In the genomic region with DNA sequence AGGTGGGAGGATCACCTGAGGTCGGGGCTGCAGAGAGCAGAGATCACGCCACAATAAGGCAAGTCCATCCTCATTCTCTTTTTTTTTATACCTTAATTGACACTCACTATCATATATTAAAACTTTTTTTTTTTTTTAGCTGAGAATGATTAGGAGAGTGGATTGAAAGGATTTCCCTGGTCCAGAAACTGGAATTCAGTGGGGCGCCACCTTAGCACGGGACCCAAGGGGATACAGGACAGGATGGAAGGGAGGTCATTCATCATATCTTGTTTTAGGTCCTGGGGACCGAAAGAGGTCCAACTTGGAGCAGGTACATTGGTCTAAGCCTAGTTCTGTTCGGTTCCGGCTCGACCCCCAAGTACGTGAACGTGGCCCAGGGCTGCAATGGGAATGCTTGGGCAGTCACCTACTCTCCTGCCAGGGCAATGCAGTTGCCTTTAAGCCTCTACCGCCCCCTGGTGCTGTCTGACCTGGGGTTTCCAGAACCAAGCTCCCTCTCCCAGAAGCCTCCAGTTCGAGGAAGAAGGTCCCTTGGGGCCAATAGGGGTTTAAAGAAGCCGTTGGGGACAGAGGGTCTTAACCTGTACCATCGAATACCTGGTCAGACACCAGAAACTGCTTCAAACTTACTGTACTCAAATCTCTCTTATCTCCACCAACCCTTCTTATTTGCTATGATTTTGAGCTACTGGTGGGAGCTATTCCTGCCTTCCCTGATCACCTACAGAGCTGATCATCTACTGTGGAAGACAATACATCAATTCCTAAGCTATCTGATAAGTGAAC, we compare ENCODE assay signal across 7 cellular contexts. TPM values are rescaled to one million over a fixed set of nuclear protein-coding genes. Genes with fewer than 3 reads are reported as not detected.
DNase-seq lines count a peak whose midpoint lies in the region; ATAC-seq, FAIRE-seq and TF ChIP-seq lines count a peak whose summit lies in the region.

No MANE protein-coding gene starts in this region.

- H3K9me3 Mint-ChIP-seq in nephron: peaks cover 13% of the 10 kb centered on the region

- H4K20me1 ChIP-seq in endothelial cell of umbilical vein (replicated peaks; ENCODE audit: control insufficient read depth, extremely low read depth, insufficient read depth, low read length): no peaks in the 10 kb centered on the region

- no peaks in the 10 kb centered on the region for H3K9me3 ChIP-seq in endothelial cell of umbilical vein (replicated peaks; ENCODE audit: control insufficient read depth, insufficient read depth, low read length)
- H3K9me3 ChIP-seq in uterus: peaks cover 0 to 5% of the 10 kb centered on the region in 2 donors

- no peaks in the 10 kb centered on the region for H3K79me2 ChIP-seq in endothelial cell of umbilical vein (ENCODE audit: control insufficient read depth, insufficient read depth, low read length)

- POLR2A ChIA-PET in endothelial cell of umbilical vein (lab: Charles Lee): no interaction called here

- TF ChIP-seq POLR2A in GM12891 (IDR thresholded peaks at IDR 0.05; ENCODE audit: low read depth, low read length): no peak
- no peak for TF ChIP-seq POLR2A in endothelial cell of umbilical vein (IDR thresholded peaks at IDR 0.05; ENCODE audit: low read depth, low read length)
- TF ChIP-seq POLR2A in uterus (IDR thresholded peaks at IDR 0.05): no peak

- ATAC-seq in GM18520 (IDR thresholded peaks at IDR 0.05; ENCODE audit: unreplicated experiment): no peak

- no peak overlapping the region for H3K27ac Mint-ChIP-seq in nephron

- H3K9ac ChIP-seq in endothelial cell of umbilical vein (replicated peaks; ENCODE audit: extremely low read depth, insufficient read depth, low read length): no peak overlapping the region

- H3K4me1 ChIP-seq in endothelial cell of umbilical vein (ENCODE audit: control insufficient read depth, extremely low read depth, insufficient read depth, low read length): no peaks in the 10 kb centered on the region
- H3K4me1 ChIP-seq in uterus: no peaks in the 10 kb centered on the region

- H3K36me3 ChIP-seq in endothelial cell of umbilical vein (ENCODE audit: control insufficient read depth in 2 of 2, extremely low read depth in 1 of 2, insufficient read depth in 2 of 2, low read length in 2 of 2): no peaks in the 10 kb centered on the region
- no peaks in the 10 kb centered on the region for H3K36me3 ChIP-seq in uterus

- H3K27ac ChIP-seq in endothelial cell of umbilical vein (ENCODE audit: insufficient read depth, low read depth, low read length) (no peak overlapping the region), uterus (no peak overlapping the region)

- FAIRE-seq in GM12891 (lab: Jason Lieb, UNC): peak; percentile 78
- peak; percentile 79 for FAIRE-seq in endothelial cell of umbilical vein (lab: Jason Lieb, UNC)

- peaks cover 8% of the 10 kb centered on the region for H3K27me3 Mint-ChIP-seq in nephron (ENCODE audit: low read depth)

- intact Hi-C loops in endothelial cell of umbilical vein (cut with micrococcal nuclease): loop anchor here (1.0 kb wide), 2 partner anchors 123 to 313 kb away; no protein-coding TSS in a partner anchor
- intact Hi-C loops in uterus (cut with DNase I; ENCODE audit: low total_unique reads): no loop called here

- no peaks in the 10 kb centered on the region for H3K4me1 Mint-ChIP-seq in nephron

- TF ChIP-seq CTCF in endothelial cell of umbilical vein (IDR thresholded peaks at IDR 0.05; ENCODE audit: extremely low read depth in 1 of 2, insufficient read depth in 1 of 2, low read depth in 1 of 2, low read length in 2 of 2) (peak; percentile 55 to 81), nephron (IDR thresholded peaks at IDR 0.05; ENCODE audit: unreplicated experiment in 3 of 3) (peak in 2 of 3 experiments; percentile 27 to 31), uterus (IDR thresholded peaks at IDR 0.05) (peak in 2 of 4 experiments; percentile 34 to 35)

- H3K36me3 Mint-ChIP-seq in nephron (ENCODE audit: low read depth): no peaks in the 10 kb centered on the region

- peak overlapping the region; percentile 68 for H2AFZ ChIP-seq in endothelial cell of umbilical vein (ENCODE audit: low read depth, low read length)

- dilution Hi-C loops in endothelial cell of umbilical vein (cut with MboI; ENCODE audit: extremely low pct_ligation_motif_present, low sequenced_read_pairs): no loop called here

- CTCF ChIA-PET in endothelial cell of umbilical vein (lab: Charles Lee): interaction anchor here (0.5 to 2.5 kb wide), 99 partner anchors 9 to 677 kb away, joined by 3 to 86 read pairs (median 4); partner anchors contain the start of genes DBF4B, FAM171A2, FZD2 and GPATCH8

- H3K9me1 ChIP-seq in endothelial cell of umbilical vein (replicated peaks; ENCODE audit: control insufficient read depth, extremely low read depth, insufficient read depth, low read length): no peaks in the 10 kb centered on the region

- BruUV-seq in endothelial cell of umbilical vein (replicated peaks; lab: Mats Ljungman, UMichigan): no TSS peak

- H3K4me3 ChIP-seq in endothelial cell of umbilical vein (replicated peaks in 1 of 3; ENCODE audit: insufficient read depth in 1 of 3, low read depth in 1 of 3, low read length in 3 of 3) (no peak overlapping the region), uterus (no peak overlapping the region)

- H3K4me2 ChIP-seq in endothelial cell of umbilical vein (ENCODE audit: insufficient read depth, low read length): no peak overlapping the region

- no peak overlapping the region for H3K4me3 Mint-ChIP-seq in nephron

- DNase-seq in GM12891 (ENCODE audit: insufficient read length, low spot score): peak; percentile 65
- peak; percentile 13 for DNase-seq in NCI-H2107 (lab: John Stamatoyannopoulos, UW)
- DNase-seq in activated CD4-positive, alpha-beta T cell treated with anti-CD3 and anti-CD28 coated beads, Interleukin-2, amount 50 U/mL, for 24 hours (ENCODE audit: low read depth in 1 of 2, low spot score in 1 of 2): peak; percentile 21 to 44
- peak; percentile 73 for DNase-seq in endothelial cell of umbilical vein (ENCODE audit: low read depth, low spot score)
- peak; percentile 25 to 33 for DNase-seq in uterus

- H3K27me3 ChIP-seq in endothelial cell of umbilical vein (ENCODE audit: control insufficient read depth in 2 of 2, insufficient read depth in 2 of 2, low read length in 2 of 2) (no peaks in the 10 kb centered on the region), uterus (no peaks in the 10 kb centered on the region)

TF ChIP-seq in GM12891, 5 proteins besides CTCF, POLR2A, EP300 and RAD21:
- no peak for TF ChIP-seq SPI1 (IDR thresholded peaks at IDR 0.05; ENCODE audit: low read depth, low read length)
- no peak for TF ChIP-seq PAX5 (IDR thresholded peaks at IDR 0.05; ENCODE audit: insufficient read depth, low read length, severe bottlenecking)
- no peak for TF ChIP-seq POLR2AphosphoS5 (IDR thresholded peaks at IDR 0.05; ENCODE audit: low read depth, low read length)
- no peak for TF ChIP-seq POU2F2 (IDR thresholded peaks at IDR 0.05; ENCODE audit: low read depth, low read length)
- TF ChIP-seq TAF1 (IDR thresholded peaks at IDR 0.05; ENCODE audit: low read depth, low read length): no peak
TF ChIP-seq in GM12891: peak in this region for 0.

TF ChIP-seq in endothelial cell of umbilical vein, 7 proteins besides CTCF, POLR2A, EP300 and RAD21:
- TF ChIP-seq MYC (IDR thresholded peaks at IDR 0.05; ENCODE audit: low read depth, low read length) (no peak), POLR2AphosphoS5 (IDR thresholded peaks at IDR 0.05; ENCODE audit: insufficient read depth, low read depth, low read length) (no peak)
TF ChIP-seq in endothelial cell of umbilical vein: peak in this region for 0.

RNA-seq across cellular contexts. Expression of gene GPATCH8, which starts 19.9 kb away (rescaled TPM):
- 15.9 TPM for polyA plus RNA-seq in GM12891 (2012; ENCODE audit: low read depth, missing spikeins)
- total RNA-seq in endothelial cell of umbilical vein (35.3 and 39.1 TPM in 2 replicates), uterus (10 to 100 TPM; 26.9 to 90.0 (median 77.8) TPM)
- polyA plus RNA-seq in endothelial cell of umbilical vein: 12.6 and 14.6 TPM in 2 replicates
- 9.9 and 11.1 TPM in 2 replicates for polyA plus RNA-seq in endothelial cell of umbilical vein (2011; cell fraction: cytosol; rRNA removed)
- 27.0 and 30.5 TPM in 2 replicates for polyA plus RNA-seq in endothelial cell of umbilical vein (2011; cell fraction: nucleus; rRNA removed)
- polyA plus RNA-seq in endothelial cell of umbilical vein (2012): 19.8 TPM in 2 replicates
- polyA minus RNA-seq in endothelial cell of umbilical vein: 23.9 and 27.1 TPM in 2 replicates
- 7.3 TPM for polyA minus RNA-seq in endothelial cell of umbilical vein (2011; cell fraction: cytosol; rRNA and poly(A)+ RNA removed)
- polyA minus RNA-seq in endothelial cell of umbilical vein (2011; cell fraction: nucleus; rRNA and poly(A)+ RNA removed): 32.7 and 41.9 TPM in 2 replicates

RNA-seq across cellular contexts. Expression of gene FZD2, which starts 34.2 kb away (rescaled TPM):
- 0.33 TPM for polyA plus RNA-seq in GM12891 (2012; ENCODE audit: low read depth, missing spikeins)
- total RNA-seq in endothelial cell of umbilical vein (4.4 and 5.8 TPM in 2 replicates), uterus (10 to 100 TPM in 2 of 4 donors, 1 to 10 TPM in 1, under 1 TPM in 1; 0.26 to 22.8 (median 9.0) TPM)
- 14.0 and 18.2 TPM in 2 replicates for polyA plus RNA-seq in endothelial cell of umbilical vein
- polyA plus RNA-seq in endothelial cell of umbilical vein (2011; cell fraction: cytosol; rRNA removed): 4.5 and 6.0 TPM in 2 replicates
- 2.4 and 3.5 TPM in 2 replicates for polyA plus RNA-seq in endothelial cell of umbilical vein (2011; cell fraction: nucleus; rRNA removed)
- polyA plus RNA-seq in endothelial cell of umbilical vein (2012): 3.1 and 4.9 TPM in 2 replicates
- 8.4 and 11.1 TPM in 2 replicates for polyA minus RNA-seq in endothelial cell of umbilical vein
- polyA minus RNA-seq in endothelial cell of umbilical vein (2011; cell fraction: cytosol; rRNA and poly(A)+ RNA removed): 17.3 TPM
- 2.1 and 3.4 TPM in 2 replicates for polyA minus RNA-seq in endothelial cell of umbilical vein (2011; cell fraction: nucleus; rRNA and poly(A)+ RNA removed)

Comparison
In these comparisons a context has a peak if more than half of its experiments do, and no peak if none do; other contexts are left out.
1. DNase-seq: peak in every context shown above with its lines; median percentile 73 in endothelial cell of umbilical vein; 65 in GM12891; 32 in activated CD4-positive, alpha-beta T cell treated with anti-CD3 and anti-CD28 coated beads, Interleukin-2, amount 50 U/mL, for 24 hours; 29 in uterus; 13 in NCI-H2107.